1 cellular context compared by ENCODE assay signal in genomic region chr20:50058646-50059398, GRCh38.
TF ChIP-seq lines count a peak whose summit lies in the region.

No MANE protein-coding gene starts in this region.

TF ChIP-seq in HCT116, 20 proteins besides CTCF, POLR2A, EP300 and RAD21:
- no peak for TF ChIP-seq ZFX (IDR thresholded peaks at IDR 0.05)
- no peak for TF ChIP-seq EZH2 (IDR thresholded peaks at IDR 0.05)
- no peak for TF ChIP-seq REST (IDR thresholded peaks at IDR 0.05; ENCODE audit: low read depth)
- TF ChIP-seq MAX (IDR thresholded peaks at IDR 0.05), result no peak
- TF ChIP-seq TCF7L2 (IDR thresholded peaks at IDR 0.05; ENCODE audit: borderline replicate concordance, extremely low read depth, insufficient read depth, insufficient read length), result no peak
- TF ChIP-seq YY1 (IDR thresholded peaks at IDR 0.05; ENCODE audit: extremely low read depth, insufficient replicate concordance, low read depth, low read length), result no peak
- no peak for TF ChIP-seq FOSL1 (IDR thresholded peaks at IDR 0.05; ENCODE audit: low read depth)
- no peak for TF ChIP-seq POLR2AphosphoS5 (IDR thresholded peaks at IDR 0.05; ENCODE audit: low read depth, low read length)
- TF ChIP-seq ZBTB33 (IDR thresholded peaks at IDR 0.05; ENCODE audit: extremely low read depth, insufficient replicate concordance, low read length), result no peak
- TF ChIP-seq SP1 (IDR thresholded peaks at IDR 0.05; ENCODE audit: low read depth), result no peak
- TF ChIP-seq ELF1 (IDR thresholded peaks at IDR 0.05; ENCODE audit: borderline replicate concordance, low read depth), result no peak
- TF ChIP-seq, protein P1, sequence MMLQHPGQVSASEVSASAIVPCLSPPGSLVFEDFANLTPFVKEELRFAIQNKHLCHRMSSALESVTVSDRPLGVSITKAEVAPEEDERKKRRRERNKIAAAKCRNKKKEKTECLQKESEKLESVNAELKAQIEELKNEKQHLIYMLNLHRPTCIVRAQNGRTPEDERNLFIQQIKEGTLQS (IDR thresholded peaks at IDR 0.05), result no peak
